In the genomic region with DNA sequence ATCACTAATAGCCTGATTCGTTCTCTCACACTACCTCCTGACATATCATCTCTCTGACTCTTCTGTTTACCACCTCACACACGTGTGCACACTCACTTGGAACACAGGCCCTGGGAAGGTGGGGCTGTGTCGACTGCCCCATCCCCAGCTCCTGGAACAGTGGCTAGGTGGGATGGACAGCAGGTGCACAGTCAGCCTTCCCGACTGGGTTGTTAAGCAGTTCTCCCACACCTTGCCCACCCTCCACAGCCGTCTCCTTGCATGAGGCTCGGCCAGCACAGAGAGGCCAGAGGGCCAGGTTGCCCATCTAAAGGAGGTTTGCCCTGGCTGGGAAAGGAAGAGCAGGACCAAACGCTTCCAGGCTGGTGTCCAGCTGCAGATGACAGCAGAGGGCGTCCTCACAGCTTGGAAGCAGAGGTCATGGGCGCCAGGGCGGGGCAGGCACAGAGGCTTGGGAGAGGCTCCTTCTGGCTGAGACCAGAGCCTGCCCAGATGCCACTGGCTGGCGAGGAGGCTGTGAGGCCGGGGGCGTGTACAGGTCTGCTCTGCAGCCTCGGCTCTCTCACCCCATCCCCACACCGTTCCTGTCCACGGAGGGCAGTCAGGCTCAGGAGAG, we compare ENCODE assay signal across 8 cellular contexts.
A peak's percentile ranks its signal among the peaks of the same experiment; 100 is the strongest.
DNase-seq lines count a peak whose midpoint lies in the region; ATAC-seq and TF ChIP-seq lines count a peak whose summit lies in the region.

No MANE protein-coding gene starts in this region.

- no peaks in the 10 kb centered on the region for H3K9me3 ChIP-seq in breast epithelium

- DNase-seq in AML-193 (lab: John Stamatoyannopoulos, UW) (peak; percentile 28 to 29), HUDEP-2 (lab: John Stamatoyannopoulos, UW; ENCODE audit: unreplicated experiment in 76 of 76) (peak in 68 of 76 experiments; percentile 12 to 82 (median 58)), breast epithelium (ENCODE audit: low spot score in 2 of 2) (peak in 1 of 2 donors; percentile 82), left colon (peak; percentile 48 to 75), NCI-H82 treated with DMSO at 0.1 percent for 48 hours (lab: John Stamatoyannopoulos, UW; ENCODE audit: unreplicated experiment) (no peak), putamen (ENCODE audit: low spot score) (no peak)

- H3K4me3 ChIP-seq in breast epithelium: no peak overlapping the region

- TF ChIP-seq CTCF in breast epithelium (IDR thresholded peaks at IDR 0.05): peak in 2 of 3 donors; percentile 36 to 39

- no peaks in the 10 kb centered on the region for H3K4me1 ChIP-seq in breast epithelium

- ATAC-seq in left colon (peak; percentile 96), HG03095 (IDR thresholded peaks at IDR 0.05; ENCODE audit: unreplicated experiment) (no peak), HG03469 (IDR thresholded peaks at IDR 0.05; ENCODE audit: unreplicated experiment) (no peak)

- TF ChIP-seq POLR2A in breast epithelium (IDR thresholded peaks at IDR 0.05): no peak

- intact Hi-C loops in breast epithelium (cut with DNase I; ENCODE audit: low total_unique reads) (no loop called here), left colon (cut with DNase I, micrococcal nuclease) (no loop called here)

- no peaks in the 10 kb centered on the region for H3K36me3 ChIP-seq in breast epithelium

- no peak overlapping the region for H3K27ac ChIP-seq in breast epithelium

- H3K27me3 ChIP-seq in breast epithelium: no peaks in the 10 kb centered on the region

Comparison
In these comparisons a context has a peak if more than half of its experiments do, and no peak if none do; other contexts are left out.
1. DNase-seq: peak in AML-193 (2 of 2), HUDEP-2 (68 of 76) and left colon (2 of 2); none in NCI-H82 treated with DMSO at 0.1 percent for 48 hours (single experiment) and putamen (single experiment).